Comparison of ENCODE assay signal across 8 cellular contexts in genomic region chr15:101017041-101017754, GRCh38.
DNase-seq lines count a peak whose midpoint lies in the region; ATAC-seq, FAIRE-seq and TF ChIP-seq lines count a peak whose summit lies in the region.
"Had no signal": no experiment of that assay in that cellular context is flagged by ENCODE, and none has a peak within 500 bp of the region (broad histone marks: within the 10 kb centered on the region; RNA-seq: fewer than 3 reads in every experiment).

No MANE protein-coding gene starts in this region.

- TF ChIP-seq RAD21 in IMR-90 (IDR thresholded peaks at IDR 0.05; ENCODE audit: low read length) (0 out of 2 replicates have a peak, but pooled peaks have one; percentile 19), K562 (CRISPR knock-in tag; conservative IDR thresholded peaks at IDR 0.05 in 1 of 2, IDR thresholded peaks at IDR 0.05 in 1 of 2) (no peak)

- H3K27ac ChIP-seq in IMR-90 (ENCODE audit: insufficient read depth, low read length) (peak overlapping the region; percentile 27; the same call in 1 of the 2 replicates), K562 (ENCODE audit: extremely low read depth, low read depth, low read length) (no peak overlapping the region), neutrophil (peak overlapping the region; percentile 51)

- H3K9me1 ChIP-seq in IMR-90 (ENCODE audit: insufficient read depth, low read length): no peaks in the 10 kb centered on the region
- no peaks in the 10 kb centered on the region for H3K9me1 ChIP-seq in K562 (ENCODE audit: control insufficient read depth, insufficient read depth, low read length)

- no peak overlapping the region for H2AFZ ChIP-seq in IMR-90 (replicated peaks; ENCODE audit: low read length, poor library complexity)
- no peak overlapping the region for H2AFZ ChIP-seq in K562 (ENCODE audit: low read depth, low read length)

- no peak overlapping the region for H2AK9ac ChIP-seq in IMR-90 (replicated peaks; ENCODE audit: low read depth, low read length, poor library complexity)

- H3K27me3 ChIP-seq in IMR-90 (ENCODE audit: control insufficient read depth, insufficient read depth, low read length) (no peaks in the 10 kb centered on the region), K562 (ENCODE audit: control insufficient read depth in 2 of 2, insufficient read depth in 2 of 2, low read length in 2 of 2) (peaks cover 12 to 46% of the 10 kb centered on the region in 2 experiments), neutrophil (no peaks in the 10 kb centered on the region)

- H4K8ac ChIP-seq in IMR-90 (ENCODE audit: low read depth in 2 of 2, low read length in 2 of 2): no peak overlapping the region

- TF ChIP-seq EP300 in K562 (IDR thresholded peaks at IDR 0.05; ENCODE audit: low read length): no peak

- CTCF ChIA-PET in IMR-90 (lab: Yijun Ruan, JAX) (interaction anchor here (1.3 to 2.4 kb wide), 2 partner anchors 51 to 240 kb away, joined by 3 to 17 read pairs; no protein-coding TSS in a partner anchor), K562 (lab: Yijun Ruan, JAX; ENCODE audit: low intra/inter-chr PET ratio) (interaction anchor here (1.0 to 4.3 kb wide), 3 partner anchors 9 to 389 kb away, joined by 3 to 47 read pairs (median 3); no protein-coding TSS in a partner anchor)

- H3K9me3 ChIP-seq in IMR-90 (ENCODE audit: control insufficient read depth, insufficient read depth, low read length) (no peaks in the 10 kb centered on the region), K562 (replicated peaks; ENCODE audit: control insufficient read depth, insufficient read depth, low read depth, low read length) (no peaks in the 10 kb centered on the region), neutrophil (no peaks in the 10 kb centered on the region)

- H4K91ac ChIP-seq in IMR-90 (ENCODE audit: insufficient read depth, low read depth, low read length): no peak overlapping the region

- H3K36me3 ChIP-seq in IMR-90 (ENCODE audit: control insufficient read depth, insufficient read depth, low read length) (peaks cover 19% of the 10 kb centered on the region), K562 (ENCODE audit: control insufficient read depth, insufficient read depth, low read length) (no peaks in the 10 kb centered on the region), neutrophil (peaks cover 90% of the 10 kb centered on the region)

- intact Hi-C loops in IMR-90 (cut with micrococcal nuclease): loop anchor here (5.0 to 10.0 kb wide), 3 partner anchors 70 to 628 kb away; no protein-coding TSS in a partner anchor
- intact Hi-C loops in K562 (cut with micrococcal nuclease): loop anchor here (5.0 kb wide), 2 partner anchors 70 to 260 kb away; partner anchors contain the start of gene SELENOS

- BruUV-seq in IMR-90 (replicated peaks; lab: Mats Ljungman, UMichigan) (no TSS peak), K562 (replicated peaks; lab: Mats Ljungman, UMichigan) (no TSS peak)

- H2BK5ac ChIP-seq in IMR-90 (ENCODE audit: low read depth, low read length, poor library complexity, severe bottlenecking): no peak overlapping the region

- ATAC-seq in IMR-90 (ENCODE audit: low read depth) (no peak), K562 (peak; percentile 84), GM19023 (IDR thresholded peaks at IDR 0.05; ENCODE audit: unreplicated experiment) (no peak)

- H3K14ac ChIP-seq in IMR-90 (replicated peaks; ENCODE audit: low read depth, low read length): no peak overlapping the region

- H3K79me2 ChIP-seq in K562 (ENCODE audit: control insufficient read depth, insufficient read depth, low read length): no peaks in the 10 kb centered on the region

- no peak overlapping the region for H2BK15ac ChIP-seq in IMR-90 (ENCODE audit: low read depth, low read length)

- no peaks in the 10 kb centered on the region for H4K20me1 ChIP-seq in IMR-90 (ENCODE audit: insufficient read depth, low read length)
- no peaks in the 10 kb centered on the region for H4K20me1 ChIP-seq in K562 (replicated peaks; ENCODE audit: control insufficient read depth, insufficient read depth, low read length)

- no peak overlapping the region for H2BK20ac ChIP-seq in IMR-90 (ENCODE audit: low read depth, low read length)

- TF ChIP-seq CTCF in IMR-90 (conservative IDR thresholded peaks at IDR 0.05; ENCODE audit: low read depth, low read length) (peak; percentile 25; the same call in 1 of the 2 replicates), K562 (IDR thresholded peaks at IDR 0.05 in 2 of 3, conservative IDR thresholded peaks at IDR 0.05 in 1 of 3; ENCODE audit: insufficient read depth in 2 of 3, low read depth in 1 of 3, low read length in 3 of 3) (peak; percentile 49 to 68 (median 61)), neutrophil (IDR thresholded peaks at IDR 0.05) (no peak)

- H3K9ac ChIP-seq in IMR-90 (ENCODE audit: low read depth, low read length): no peak overlapping the region
- no peak overlapping the region for H3K9ac ChIP-seq in K562 (ENCODE audit: insufficient read depth in 1 of 2, low read depth in 2 of 2, low read length in 2 of 2)

- H3K4me3 ChIP-seq in IMR-90 (ENCODE audit: insufficient read depth, low read depth, low read length): no peak overlapping the region
- H3K4me3 ChIP-seq in K562: no peak overlapping the region
- H3K4me3 ChIP-seq in neutrophil (ENCODE audit: low read depth in 1 of 2, low read length in 1 of 2): no peak overlapping the region

- no peak for FAIRE-seq in K562 (lab: Jason Lieb, UNC)

- WGBS in IMR-90 (ENCODE audit: extremely low coverage in 2 of 2, insufficient read length in 1 of 2), 2 experiments: 70% methylated on average over 4 of the region's 18 CpGs; no CpG with 5 or more reads in 1 of the 2 experiments
- 29% methylated on average over 18 of the region's 18 CpGs for WGBS in K562 (ENCODE audit: insufficient coverage, low coverage, missing lambda C conversion rate)

- H2BK120ac ChIP-seq in IMR-90 (ENCODE audit: low read depth, low read length): no peak overlapping the region

- no peaks in the 10 kb centered on the region for H3K79me1 ChIP-seq in IMR-90 (ENCODE audit: low read depth in 1 of 2, low read length in 2 of 2)

- POLR2A ChIA-PET in IMR-90 (lab: Charles Lee; ENCODE audit: unreplicated experiment): no interaction called here
- POLR2A ChIA-PET in K562 (lab: Yijun Ruan, JAX): interaction anchor here (1.0 kb wide), 1 partner anchor 10 kb away, joined by 4 read pairs; no protein-coding TSS in a partner anchor

- no peak overlapping the region for H3K4ac ChIP-seq in IMR-90 (ENCODE audit: low read depth, low read length)

- in situ Hi-C loops in IMR-90 (cut with MboI; ENCODE audit: low sequenced_read_pairs) (loop anchor here (5.0 kb wide), 1 partner anchor 240 kb away; no protein-coding TSS in a partner anchor), K562 (cut with MboI) (loop anchor here (5.0 kb wide), 1 partner anchor 240 kb away; no protein-coding TSS in a partner anchor)

- peaks cover 7% of the 10 kb centered on the region; the same call in 1 of the 2 replicates for H3K4me1 ChIP-seq in IMR-90 (ENCODE audit: control insufficient read depth, insufficient read depth, low read length)
- H3K4me1 ChIP-seq in K562 (replicated peaks in 1 of 2; ENCODE audit: control insufficient read depth in 2 of 2, insufficient read depth in 2 of 2, low read length in 2 of 2): peaks cover 0 to 11% of the 10 kb centered on the region in 2 experiments; a peak in 3 of 5 replicates
- H3K4me1 ChIP-seq in neutrophil (ENCODE audit: control insufficient read depth in 1 of 2, insufficient read depth in 1 of 2, low read depth in 1 of 2, low read length in 1 of 2): peaks cover 12% of the 10 kb centered on the region in 2 experiments

- H2AK5ac ChIP-seq in IMR-90 (ENCODE audit: low read depth, low read length): no peak overlapping the region

- H4K5ac ChIP-seq in IMR-90 (ENCODE audit: low read depth, low read length): peak overlapping the region; percentile 57; the same call in 1 of the 2 replicates

- no peak overlapping the region for H3K23ac ChIP-seq in IMR-90 (ENCODE audit: low read depth, low read length)

- no peak overlapping the region; the same call in 1 of the 2 replicates for H3K18ac ChIP-seq in IMR-90 (ENCODE audit: low read depth, low read length)

- DNase-seq in ELR (ENCODE audit: low read depth) (peak; percentile 28), IMR-90 (peak; percentile 6), K562 (ENCODE audit: extremely low read depth in 1 of 4, low spot score in 3 of 4) (peak in 1 of 4 experiments; percentile 38), DMS153 (lab: John Stamatoyannopoulos, UW) (no peak), NCI-H2227 (lab: John Stamatoyannopoulos, UW; ENCODE audit: unreplicated experiment) (no peak)
- DNase-seq: naive B cell had no signal

- dilution Hi-C loops in IMR-90 (cut with HindIII; ENCODE audit: low sequenced_read_pairs, unreplicated experiment): loop anchor here (25.0 kb wide), 1 partner anchor 380 kb away; no protein-coding TSS in a partner anchor

- H3K56ac ChIP-seq in IMR-90 (ENCODE audit: extremely low read depth, insufficient read depth, low read length): no peak overlapping the region

- no peak overlapping the region for H3K4me2 ChIP-seq in IMR-90 (ENCODE audit: low read depth, low read length)
- H3K4me2 ChIP-seq in K562 (ENCODE audit: insufficient read depth, low read length): no peak overlapping the region

- TF ChIP-seq POLR2A in IMR-90 (IDR thresholded peaks at IDR 0.05; ENCODE audit: low read depth, low read length) (no peak), K562 (conservative IDR thresholded peaks at IDR 0.05) (no peak)

TF ChIP-seq in IMR-90, 13 proteins besides CTCF, POLR2A, EP300 and RAD21 (continues in another document):
- TF ChIP-seq RFX5 (IDR thresholded peaks at IDR 0.05; ENCODE audit: low read depth, low read length) (no peak), MAFK (IDR thresholded peaks at IDR 0.05; ENCODE audit: low read depth, low read length) (no peak), RCOR1 (IDR thresholded peaks at IDR 0.05; ENCODE audit: insufficient replicate concordance, low read length) (no peak), MXI1 (IDR thresholded peaks at IDR 0.05; ENCODE audit: borderline replicate concordance, low read depth, low read length) (no peak), FOS (IDR thresholded peaks at IDR 0.05; ENCODE audit: low read depth, low read length) (no peak)

TF ChIP-seq in K562, 482 proteins besides CTCF, POLR2A, EP300 and RAD21 (continues in another document):
- TF ChIP-seq SMC3 (conservative IDR thresholded peaks at IDR 0.05; ENCODE audit: insufficient read depth, low read depth, low read length) (0 out of 2 replicates have a peak, but pooled peaks have one; percentile 18), ZBTB33 (CRISPR knock-in tag; IDR thresholded peaks at IDR 0.05) (peak; percentile 94)

Comparison
In these comparisons a context has a peak if more than half of its experiments do, and no peak if none do; other contexts are left out.
1. DNase-seq: peak in ELR (single experiment) and IMR-90 (single experiment); none in DMS153 (single experiment) and NCI-H2227 (single experiment).